In genomic region chr2:42838133-42838532, GRCh38 we compare ENCODE assay signal across 15 cellular contexts. TPM values are rescaled to one million over a fixed set of nuclear protein-coding genes. Genes with fewer than 3 reads are reported as not detected.
DNase-seq lines count a peak whose midpoint lies in the region; ATAC-seq and TF ChIP-seq lines count a peak whose summit lies in the region.
"Had no signal": no experiment of that assay in that cellular context is flagged by ENCODE, and none has a peak within 500 bp of the region (broad histone marks: within the 10 kb centered on the region; RNA-seq: fewer than 3 reads in every experiment).

No MANE protein-coding gene starts in this region.

- peaks cover 9% of the 10 kb centered on the region for H3K9me3 Mint-ChIP-seq in type B pancreatic cell
- no peaks in the 10 kb centered on the region for H3K9me3 Mint-ChIP-seq in immature natural killer cell
- H3K9me3 Mint-ChIP-seq: CD8-positive, alpha-beta T cell had no signal

- H3K9me2 ChIP-seq in hepatocyte (replicated peaks; ENCODE audit: insufficient read depth): no peaks in the 10 kb centered on the region

- no peak overlapping the region for H3K4me3 ChIP-seq in Peyer's patch
- no peak overlapping the region for H3K4me3 ChIP-seq in hepatocyte
- H3K4me3 ChIP-seq: GM23248 had no signal

- DNase-seq in Peyer's patch (peak in 2 of 3 donors; percentile 9 to 13), islet precursor cell (peak; percentile 13), type B pancreatic cell (ENCODE audit: extremely low spot score, unreplicated experiment) (peak; percentile 18), immature natural killer cell (no peak), hepatocyte (ENCODE audit: low spot score) (no peak)
- DNase-seq: COR-L47, DMS153, DMS79 treated with DMSO at 0.1 percent for 48 hours, EL, GM23248 had no signal

- H3K27ac Mint-ChIP-seq in type B pancreatic cell (no peak overlapping the region), immature natural killer cell (no peak overlapping the region)
- H3K27ac Mint-ChIP-seq: CD8-positive, alpha-beta T cell had no signal

- TF ChIP-seq POLR2A in Peyer's patch (IDR thresholded peaks at IDR 0.05): no peak

- H3K4me1 Mint-ChIP-seq in type B pancreatic cell (ENCODE audit: unreplicated experiment) (peaks cover 31% of the 10 kb centered on the region), immature natural killer cell (no peaks in the 10 kb centered on the region)

- H2AFZ ChIP-seq in hepatocyte: no peak overlapping the region
- H2AFZ ChIP-seq: GM23248 had no signal

- H3K4me1 ChIP-seq in Peyer's patch (no peaks in the 10 kb centered on the region), hepatocyte (ENCODE audit: insufficient read depth) (peaks cover 15% of the 10 kb centered on the region)

- H3K4me2 ChIP-seq in hepatocyte: no peak overlapping the region

- H3K36me3 ChIP-seq in Peyer's patch: no peaks in the 10 kb centered on the region
- no peaks in the 10 kb centered on the region for H3K36me3 ChIP-seq in hepatocyte (replicated peaks; ENCODE audit: insufficient read depth, low read depth)

- peaks cover 4% of the 10 kb centered on the region for H3K36me3 Mint-ChIP-seq in type B pancreatic cell
- H3K36me3 Mint-ChIP-seq in immature natural killer cell: no peaks in the 10 kb centered on the region
- H3K36me3 Mint-ChIP-seq: CD14-positive monocyte; CD8-positive, alpha-beta T cell had no signal

- H3K79me2 ChIP-seq in hepatocyte: no peaks in the 10 kb centered on the region

- TF ChIP-seq CTCF in Peyer's patch (IDR thresholded peaks at IDR 0.05) (no peak), type B pancreatic cell (conservative IDR thresholded peaks at IDR 0.05) (no peak), hepatocyte (IDR thresholded peaks at IDR 0.05; ENCODE audit: poor library complexity) (no peak)

- no peaks in the 10 kb centered on the region for H4K20me1 ChIP-seq in hepatocyte (ENCODE audit: insufficient read depth, poor library complexity, severe bottlenecking)

- H3K27me3 Mint-ChIP-seq in type B pancreatic cell (no peaks in the 10 kb centered on the region), immature natural killer cell (ENCODE audit: low read depth in 3 of 3) (no peaks in the 10 kb centered on the region)

- no peak overlapping the region for H3K27ac ChIP-seq in Peyer's patch
- H3K27ac ChIP-seq in hepatocyte: no peak overlapping the region
- H3K27ac ChIP-seq: GM23248, HL-60 had no signal

- no peaks in the 10 kb centered on the region for H3K27me3 ChIP-seq in Peyer's patch
- no peaks in the 10 kb centered on the region for H3K27me3 ChIP-seq in hepatocyte

- no peak for ATAC-seq in HG02642 (IDR thresholded peaks at IDR 0.05; ENCODE audit: poor library complexity, unreplicated experiment)
- ATAC-seq: CD8-positive, alpha-beta T cell; HCT116 had no signal

- H3K4me3 Mint-ChIP-seq in type B pancreatic cell: no peak overlapping the region
- H3K4me3 Mint-ChIP-seq in immature natural killer cell: no peak overlapping the region
- H3K4me3 Mint-ChIP-seq: CD14-positive monocyte; CD8-positive, alpha-beta T cell had no signal

- 95% methylated on average over 5 of the region's 5 CpGs for WGBS in hepatocyte (ENCODE audit: low lambda C conversion rate, missing lambda C conversion rate)

- H3K9me3 ChIP-seq in Peyer's patch (no peaks in the 10 kb centered on the region), hepatocyte (ENCODE audit: low read depth) (no peaks in the 10 kb centered on the region)

RNA-seq across cellular contexts. Expression of gene HAAO, which starts 45.8 kb away (rescaled TPM):
- 10 to 100 TPM; 15.7 to 96.9 (median 49.7) TPM for total RNA-seq in Peyer's patch
- 9.4 and 10.0 TPM in 2 replicates for total RNA-seq in type B pancreatic cell (ENCODE audit: low replicate concordance)
- under 1 TPM in 1 of 3 donors, not detected in 2; 0.50 TPM for polyA plus RNA-seq in immature natural killer cell
- total RNA-seq in hepatocyte: 18.1 and 22.0 TPM in 2 replicates
- 29.4 and 35.4 TPM in 2 replicates for polyA plus RNA-seq in hepatocyte
- total RNA-seq: CD8-positive, alpha-beta T cell; GM23248 had no signal

Comparison
In these comparisons a context has a peak if more than half of its experiments do, and no peak if none do; other contexts are left out.
1. DNase-seq: peak in Peyer's patch (2 of 3), islet precursor cell (single experiment) and type B pancreatic cell (single experiment); none in immature natural killer cell (0 of 3) and hepatocyte (single experiment).